In genomic region chr6:20875369-20875963, GRCh38 we compare ENCODE assay signal across 8 cellular contexts.
DNase-seq lines count a peak whose midpoint lies in the region; ATAC-seq, FAIRE-seq and TF ChIP-seq lines count a peak whose summit lies in the region.

No MANE protein-coding gene starts in this region.

- TF ChIP-seq CTCF in AG09319 (IDR thresholded peaks at IDR 0.05; ENCODE audit: low read depth, low read length) (peak; percentile 48), foreskin fibroblast (IDR thresholded peaks at IDR 0.05; ENCODE audit: low read depth, low read length) (peak; percentile 35)

- TF ChIP-seq POLR2A in H54 (IDR thresholded peaks at IDR 0.05; ENCODE audit: low read depth, low read length) = no peak

- H3K4me3 ChIP-seq in foreskin fibroblast (ENCODE audit: low read depth in 1 of 2, low read length in 2 of 2) = no peak overlapping the region

- FAIRE-seq in H54 (lab: Jason Lieb, UNC) = peak; percentile 58

- no peak for ATAC-seq in GM19328 (IDR thresholded peaks at IDR 0.05; ENCODE audit: unreplicated experiment)
- ATAC-seq in HG03108 (IDR thresholded peaks at IDR 0.05; ENCODE audit: unreplicated experiment) = no peak
- ATAC-seq in GM21717 (IDR thresholded peaks at IDR 0.05; ENCODE audit: unreplicated experiment) = no peak

- intact Hi-C loops in cardiac septum (cut with DNase I) = no loop called here

- DNase-seq in AG09319 (ENCODE audit: extremely low read depth, low read depth) (no peak), H54 (ENCODE audit: insufficient read length, low spot score) (no peak), OCI-M1 (lab: John Stamatoyannopoulos, UW) (peak; percentile 44), foreskin fibroblast (peak; percentile 27 to 77), cardiac septum (ENCODE audit: low spot score) (no peak)

Comparison
In these comparisons a context has a peak if more than half of its experiments do, and no peak if none do; other contexts are left out.
1. DNase-seq: peak in OCI-M1 (single experiment) and foreskin fibroblast (2 of 2); none in AG09319 (single experiment), H54 (single experiment) and cardiac septum (single experiment).